1 cellular context compared by ENCODE assay signal in the genomic region with DNA sequence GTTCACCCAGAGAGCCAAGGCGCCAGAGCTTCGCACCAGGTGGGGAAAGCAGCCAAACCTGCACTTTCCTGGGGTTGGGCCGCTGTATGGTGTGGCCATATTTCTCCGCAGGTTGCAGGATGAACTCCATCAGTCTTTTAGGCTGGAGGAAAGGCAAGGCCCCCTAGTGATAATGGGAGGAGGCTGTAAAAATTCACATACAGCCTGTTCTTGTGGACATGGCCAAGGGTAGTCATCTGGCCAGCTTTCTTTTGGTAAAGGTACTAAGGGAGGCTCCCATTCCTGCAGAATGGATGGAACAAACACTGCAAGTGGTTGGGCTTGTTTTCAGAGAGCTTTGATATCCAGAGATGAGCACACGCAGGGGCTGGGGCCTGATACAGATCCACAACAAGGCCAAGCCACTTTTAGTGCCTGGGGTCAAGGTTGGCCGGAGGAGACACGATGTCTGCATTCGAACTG.
TF ChIP-seq lines count a peak whose summit lies in the region.

No MANE protein-coding gene starts in this region.

TF ChIP-seq in HepG2, 621 proteins besides CTCF, POLR2A, EP300 and RAD21 (continued from another document and continues in another):
- TF ChIP-seq, protein P1, sequence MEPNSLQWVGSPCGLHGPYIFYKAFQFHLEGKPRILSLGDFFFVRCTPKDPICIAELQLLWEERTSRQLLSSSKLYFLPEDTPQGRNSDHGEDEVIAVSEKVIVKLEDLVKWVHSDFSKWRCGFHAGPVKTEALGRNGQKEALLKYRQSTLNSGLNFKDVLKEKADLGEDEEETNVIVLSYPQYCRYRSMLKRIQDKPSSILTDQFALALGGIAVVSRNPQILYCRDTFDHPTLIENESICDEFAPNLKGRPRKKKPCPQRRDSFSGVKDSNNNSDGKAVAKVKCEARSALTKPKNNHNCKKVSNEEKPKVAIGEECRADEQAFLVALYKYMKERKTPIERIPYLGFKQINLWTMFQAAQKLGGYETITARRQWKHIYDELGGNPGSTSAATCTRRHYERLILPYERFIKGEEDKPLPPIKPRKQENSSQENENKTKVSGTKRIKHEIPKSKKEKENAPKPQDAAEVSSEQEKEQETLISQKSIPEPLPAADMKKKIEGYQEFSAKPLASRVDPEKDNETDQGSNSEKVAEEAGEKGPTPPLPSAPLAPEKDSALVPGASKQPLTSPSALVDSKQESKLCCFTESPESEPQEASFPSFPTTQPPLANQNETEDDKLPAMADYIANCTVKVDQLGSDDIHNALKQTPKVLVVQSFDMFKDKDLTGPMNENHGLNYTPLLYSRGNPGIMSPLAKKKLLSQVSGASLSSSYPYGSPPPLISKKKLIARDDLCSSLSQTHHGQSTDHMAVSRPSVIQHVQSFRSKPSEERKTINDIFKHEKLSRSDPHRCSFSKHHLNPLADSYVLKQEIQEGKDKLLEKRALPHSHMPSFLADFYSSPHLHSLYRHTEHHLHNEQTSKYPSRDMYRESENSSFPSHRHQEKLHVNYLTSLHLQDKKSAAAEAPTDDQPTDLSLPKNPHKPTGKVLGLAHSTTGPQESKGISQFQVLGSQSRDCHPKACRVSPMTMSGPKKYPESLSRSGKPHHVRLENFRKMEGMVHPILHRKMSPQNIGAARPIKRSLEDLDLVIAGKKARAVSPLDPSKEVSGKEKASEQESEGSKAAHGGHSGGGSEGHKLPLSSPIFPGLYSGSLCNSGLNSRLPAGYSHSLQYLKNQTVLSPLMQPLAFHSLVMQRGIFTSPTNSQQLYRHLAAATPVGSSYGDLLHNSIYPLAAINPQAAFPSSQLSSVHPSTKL (CRISPR knock-in tag; IDR thresholded peaks at IDR 0.05): peak; percentile 61
- TF ChIP-seq ZFY (CRISPR knock-in tag; IDR thresholded peaks at IDR 0.05) (peak; percentile 37; the same call in 1 of the 2 replicates), ZNF629 (CRISPR knock-in tag; conservative IDR thresholded peaks at IDR 0.05) (no peak), ZNF34 (CRISPR knock-in tag; IDR thresholded peaks at IDR 0.05; ENCODE audit: borderline replicate concordance) (no peak), U2AF1 (optimal IDR thresholded peaks at IDR 0.05; ENCODE audit: low read depth, low read length) (no peak), FOXO1 (CRISPR knock-in tag; IDR thresholded peaks at IDR 0.05) (peak; percentile 48; the same call in 1 of the 2 replicates), MTF2 (CRISPR knock-in tag; IDR thresholded peaks at IDR 0.05; ENCODE audit: borderline replicate concordance) (no peak), ZNF335 (CRISPR knock-in tag; IDR thresholded peaks at IDR 0.05) (no peak), MEIS2 (CRISPR knock-in tag; IDR thresholded peaks at IDR 0.05) (peak; percentile 22; the same call in 1 of the 2 replicates), FOXK1 (CRISPR knock-in tag; IDR thresholded peaks at IDR 0.05; ENCODE audit: borderline replicate concordance, low read depth) (no peak), SATB2 (CRISPR knock-in tag; IDR thresholded peaks at IDR 0.05) (no peak), ZNF775 (CRISPR knock-in tag; IDR thresholded peaks at IDR 0.05; ENCODE audit: borderline replicate concordance) (no peak), RAD51 (IDR thresholded peaks at IDR 0.05; ENCODE audit: borderline replicate concordance) (no peak), ZNF879 (CRISPR knock-in tag; IDR thresholded peaks at IDR 0.05) (no peak), SIX1 (CRISPR knock-in tag; IDR thresholded peaks at IDR 0.05; ENCODE audit: borderline replicate concordance) (no peak), FOXJ3 (CRISPR knock-in tag; IDR thresholded peaks at IDR 0.05; ENCODE audit: borderline replicate concordance) (no peak), CEBPG (CRISPR knock-in tag; IDR thresholded peaks at IDR 0.05) (0 out of 2 replicates have a peak, but pooled peaks have one; percentile 14), ARNT (IDR thresholded peaks at IDR 0.05) (no peak), ZNF570 (CRISPR knock-in tag; IDR thresholded peaks at IDR 0.05; ENCODE audit: borderline replicate concordance) (no peak), PLRG1 (conservative IDR thresholded peaks at IDR 0.05) (no peak), HDAC1 (CRISPR knock-in tag; IDR thresholded peaks at IDR 0.05) (no peak), REXO4 (CRISPR knock-in tag; IDR thresholded peaks at IDR 0.05; ENCODE audit: borderline replicate concordance) (no peak), AHR (CRISPR knock-in tag; IDR thresholded peaks at IDR 0.05) (no peak), ZBTB1 (CRISPR knock-in tag; IDR thresholded peaks at IDR 0.05; ENCODE audit: borderline replicate concordance) (no peak), HOXA9 (CRISPR knock-in tag; IDR thresholded peaks at IDR 0.05; ENCODE audit: borderline replicate concordance) (no peak), ZSCAN21 (CRISPR knock-in tag; IDR thresholded peaks at IDR 0.05; ENCODE audit: borderline replicate concordance) (no peak)
- TF ChIP-seq, protein P2, sequence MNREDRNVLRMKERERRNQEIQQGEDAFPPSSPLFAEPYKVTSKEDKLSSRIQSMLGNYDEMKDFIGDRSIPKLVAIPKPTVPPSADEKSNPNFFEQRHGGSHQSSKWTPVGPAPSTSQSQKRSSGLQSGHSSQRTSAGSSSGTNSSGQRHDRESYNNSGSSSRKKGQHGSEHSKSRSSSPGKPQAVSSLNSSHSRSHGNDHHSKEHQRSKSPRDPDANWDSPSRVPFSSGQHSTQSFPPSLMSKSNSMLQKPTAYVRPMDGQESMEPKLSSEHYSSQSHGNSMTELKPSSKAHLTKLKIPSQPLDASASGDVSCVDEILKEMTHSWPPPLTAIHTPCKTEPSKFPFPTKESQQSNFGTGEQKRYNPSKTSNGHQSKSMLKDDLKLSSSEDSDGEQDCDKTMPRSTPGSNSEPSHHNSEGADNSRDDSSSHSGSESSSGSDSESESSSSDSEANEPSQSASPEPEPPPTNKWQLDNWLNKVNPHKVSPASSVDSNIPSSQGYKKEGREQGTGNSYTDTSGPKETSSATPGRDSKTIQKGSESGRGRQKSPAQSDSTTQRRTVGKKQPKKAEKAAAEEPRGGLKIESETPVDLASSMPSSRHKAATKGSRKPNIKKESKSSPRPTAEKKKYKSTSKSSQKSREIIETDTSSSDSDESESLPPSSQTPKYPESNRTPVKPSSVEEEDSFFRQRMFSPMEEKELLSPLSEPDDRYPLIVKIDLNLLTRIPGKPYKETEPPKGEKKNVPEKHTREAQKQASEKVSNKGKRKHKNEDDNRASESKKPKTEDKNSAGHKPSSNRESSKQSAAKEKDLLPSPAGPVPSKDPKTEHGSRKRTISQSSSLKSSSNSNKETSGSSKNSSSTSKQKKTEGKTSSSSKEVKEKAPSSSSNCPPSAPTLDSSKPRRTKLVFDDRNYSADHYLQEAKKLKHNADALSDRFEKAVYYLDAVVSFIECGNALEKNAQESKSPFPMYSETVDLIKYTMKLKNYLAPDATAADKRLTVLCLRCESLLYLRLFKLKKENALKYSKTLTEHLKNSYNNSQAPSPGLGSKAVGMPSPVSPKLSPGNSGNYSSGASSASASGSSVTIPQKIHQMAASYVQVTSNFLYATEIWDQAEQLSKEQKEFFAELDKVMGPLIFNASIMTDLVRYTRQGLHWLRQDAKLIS (CRISPR knock-in tag; IDR thresholded peaks at IDR 0.05): no peak
- TF ChIP-seq, protein P3, sequence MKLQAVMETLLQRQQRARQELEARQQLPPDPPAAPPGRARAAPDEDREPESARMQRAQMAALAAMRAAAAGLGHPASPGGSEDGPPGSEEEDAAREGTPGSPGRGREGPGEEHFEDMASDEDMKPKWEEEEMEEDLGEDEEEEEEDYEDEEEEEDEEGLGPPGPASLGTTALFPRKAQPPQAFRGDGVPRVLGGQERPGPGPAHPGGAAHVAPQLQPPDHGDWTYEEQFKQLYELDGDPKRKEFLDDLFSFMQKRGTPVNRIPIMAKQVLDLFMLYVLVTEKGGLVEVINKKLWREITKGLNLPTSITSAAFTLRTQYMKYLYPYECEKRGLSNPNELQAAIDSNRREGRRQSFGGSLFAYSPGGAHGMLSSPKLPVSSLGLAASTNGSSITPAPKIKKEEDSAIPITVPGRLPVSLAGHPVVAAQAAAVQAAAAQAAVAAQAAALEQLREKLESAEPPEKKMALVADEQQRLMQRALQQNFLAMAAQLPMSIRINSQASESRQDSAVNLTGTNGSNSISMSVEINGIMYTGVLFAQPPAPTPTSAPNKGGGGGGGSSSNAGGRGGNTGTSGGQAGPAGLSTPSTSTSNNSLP (IDR thresholded peaks at IDR 0.05; ENCODE audit: low read depth, low read length): 0 out of 2 replicates have a peak, but pooled peaks have one; percentile 22
- TF ChIP-seq, protein P4, sequence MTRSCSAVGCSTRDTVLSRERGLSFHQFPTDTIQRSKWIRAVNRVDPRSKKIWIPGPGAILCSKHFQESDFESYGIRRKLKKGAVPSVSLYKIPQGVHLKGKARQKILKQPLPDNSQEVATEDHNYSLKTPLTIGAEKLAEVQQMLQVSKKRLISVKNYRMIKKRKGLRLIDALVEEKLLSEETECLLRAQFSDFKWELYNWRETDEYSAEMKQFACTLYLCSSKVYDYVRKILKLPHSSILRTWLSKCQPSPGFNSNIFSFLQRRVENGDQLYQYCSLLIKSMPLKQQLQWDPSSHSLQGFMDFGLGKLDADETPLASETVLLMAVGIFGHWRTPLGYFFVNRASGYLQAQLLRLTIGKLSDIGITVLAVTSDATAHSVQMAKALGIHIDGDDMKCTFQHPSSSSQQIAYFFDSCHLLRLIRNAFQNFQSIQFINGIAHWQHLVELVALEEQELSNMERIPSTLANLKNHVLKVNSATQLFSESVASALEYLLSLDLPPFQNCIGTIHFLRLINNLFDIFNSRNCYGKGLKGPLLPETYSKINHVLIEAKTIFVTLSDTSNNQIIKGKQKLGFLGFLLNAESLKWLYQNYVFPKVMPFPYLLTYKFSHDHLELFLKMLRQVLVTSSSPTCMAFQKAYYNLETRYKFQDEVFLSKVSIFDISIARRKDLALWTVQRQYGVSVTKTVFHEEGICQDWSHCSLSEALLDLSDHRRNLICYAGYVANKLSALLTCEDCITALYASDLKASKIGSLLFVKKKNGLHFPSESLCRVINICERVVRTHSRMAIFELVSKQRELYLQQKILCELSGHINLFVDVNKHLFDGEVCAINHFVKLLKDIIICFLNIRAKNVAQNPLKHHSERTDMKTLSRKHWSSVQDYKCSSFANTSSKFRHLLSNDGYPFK (CRISPR knock-in tag; IDR thresholded peaks at IDR 0.05; ENCODE audit: borderline replicate concordance): no peak
- TF ChIP-seq, protein P5, sequence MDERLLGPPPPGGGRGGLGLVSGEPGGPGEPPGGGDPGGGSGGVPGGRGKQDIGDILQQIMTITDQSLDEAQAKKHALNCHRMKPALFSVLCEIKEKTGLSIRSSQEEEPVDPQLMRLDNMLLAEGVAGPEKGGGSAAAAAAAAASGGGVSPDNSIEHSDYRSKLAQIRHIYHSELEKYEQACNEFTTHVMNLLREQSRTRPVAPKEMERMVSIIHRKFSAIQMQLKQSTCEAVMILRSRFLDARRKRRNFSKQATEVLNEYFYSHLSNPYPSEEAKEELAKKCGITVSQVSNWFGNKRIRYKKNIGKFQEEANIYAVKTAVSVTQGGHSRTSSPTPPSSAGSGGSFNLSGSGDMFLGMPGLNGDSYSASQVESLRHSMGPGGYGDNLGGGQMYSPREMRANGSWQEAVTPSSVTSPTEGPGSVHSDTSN (CRISPR knock-in tag; IDR thresholded peaks at IDR 0.05): no peak
- TF ChIP-seq, protein P6, sequence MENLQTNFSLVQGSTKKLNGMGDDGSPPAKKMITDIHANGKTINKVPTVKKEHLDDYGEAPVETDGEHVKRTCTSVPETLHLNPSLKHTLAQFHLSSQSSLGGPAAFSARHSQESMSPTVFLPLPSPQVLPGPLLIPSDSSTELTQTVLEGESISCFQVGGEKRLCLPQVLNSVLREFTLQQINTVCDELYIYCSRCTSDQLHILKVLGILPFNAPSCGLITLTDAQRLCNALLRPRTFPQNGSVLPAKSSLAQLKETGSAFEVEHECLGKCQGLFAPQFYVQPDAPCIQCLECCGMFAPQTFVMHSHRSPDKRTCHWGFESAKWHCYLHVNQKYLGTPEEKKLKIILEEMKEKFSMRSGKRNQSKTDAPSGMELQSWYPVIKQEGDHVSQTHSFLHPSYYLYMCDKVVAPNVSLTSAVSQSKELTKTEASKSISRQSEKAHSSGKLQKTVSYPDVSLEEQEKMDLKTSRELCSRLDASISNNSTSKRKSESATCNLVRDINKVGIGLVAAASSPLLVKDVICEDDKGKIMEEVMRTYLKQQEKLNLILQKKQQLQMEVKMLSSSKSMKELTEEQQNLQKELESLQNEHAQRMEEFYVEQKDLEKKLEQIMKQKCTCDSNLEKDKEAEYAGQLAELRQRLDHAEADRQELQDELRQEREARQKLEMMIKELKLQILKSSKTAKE (CRISPR knock-in tag; IDR thresholded peaks at IDR 0.05; ENCODE audit: borderline replicate concordance): peak; percentile 29; the same call in 1 of the 2 replicates
- TF ChIP-seq, protein P7, sequence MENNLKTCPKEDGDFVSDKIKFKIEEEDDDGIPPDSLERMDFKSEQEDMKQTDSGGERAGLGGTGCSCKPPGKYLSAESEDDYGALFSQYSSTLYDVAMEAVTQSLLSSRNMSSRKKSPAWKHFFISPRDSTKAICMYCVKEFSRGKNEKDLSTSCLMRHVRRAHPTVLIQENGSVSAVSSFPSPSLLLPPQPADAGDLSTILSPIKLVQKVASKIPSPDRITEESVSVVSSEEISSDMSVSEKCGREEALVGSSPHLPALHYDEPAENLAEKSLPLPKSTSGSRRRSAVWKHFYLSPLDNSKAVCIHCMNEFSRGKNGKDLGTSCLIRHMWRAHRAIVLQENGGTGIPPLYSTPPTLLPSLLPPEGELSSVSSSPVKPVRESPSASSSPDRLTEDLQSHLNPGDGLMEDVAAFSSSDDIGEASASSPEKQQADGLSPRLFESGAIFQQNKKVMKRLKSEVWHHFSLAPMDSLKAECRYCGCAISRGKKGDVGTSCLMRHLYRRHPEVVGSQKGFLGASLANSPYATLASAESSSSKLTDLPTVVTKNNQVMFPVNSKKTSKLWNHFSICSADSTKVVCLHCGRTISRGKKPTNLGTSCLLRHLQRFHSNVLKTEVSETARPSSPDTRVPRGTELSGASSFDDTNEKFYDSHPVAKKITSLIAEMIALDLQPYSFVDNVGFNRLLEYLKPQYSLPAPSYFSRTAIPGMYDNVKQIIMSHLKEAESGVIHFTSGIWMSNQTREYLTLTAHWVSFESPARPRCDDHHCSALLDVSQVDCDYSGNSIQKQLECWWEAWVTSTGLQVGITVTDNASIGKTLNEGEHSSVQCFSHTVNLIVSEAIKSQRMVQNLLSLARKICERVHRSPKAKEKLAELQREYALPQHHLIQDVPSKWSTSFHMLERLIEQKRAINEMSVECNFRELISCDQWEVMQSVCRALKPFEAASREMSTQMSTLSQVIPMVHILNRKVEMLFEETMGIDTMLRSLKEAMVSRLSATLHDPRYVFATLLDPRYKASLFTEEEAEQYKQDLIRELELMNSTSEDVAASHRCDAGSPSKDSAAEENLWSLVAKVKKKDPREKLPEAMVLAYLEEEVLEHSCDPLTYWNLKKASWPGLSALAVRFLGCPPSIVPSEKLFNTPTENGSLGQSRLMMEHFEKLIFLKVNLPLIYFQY (CRISPR knock-in tag; IDR thresholded peaks at IDR 0.05; ENCODE audit: borderline replicate concordance): no peak
- TF ChIP-seq, protein P8, sequence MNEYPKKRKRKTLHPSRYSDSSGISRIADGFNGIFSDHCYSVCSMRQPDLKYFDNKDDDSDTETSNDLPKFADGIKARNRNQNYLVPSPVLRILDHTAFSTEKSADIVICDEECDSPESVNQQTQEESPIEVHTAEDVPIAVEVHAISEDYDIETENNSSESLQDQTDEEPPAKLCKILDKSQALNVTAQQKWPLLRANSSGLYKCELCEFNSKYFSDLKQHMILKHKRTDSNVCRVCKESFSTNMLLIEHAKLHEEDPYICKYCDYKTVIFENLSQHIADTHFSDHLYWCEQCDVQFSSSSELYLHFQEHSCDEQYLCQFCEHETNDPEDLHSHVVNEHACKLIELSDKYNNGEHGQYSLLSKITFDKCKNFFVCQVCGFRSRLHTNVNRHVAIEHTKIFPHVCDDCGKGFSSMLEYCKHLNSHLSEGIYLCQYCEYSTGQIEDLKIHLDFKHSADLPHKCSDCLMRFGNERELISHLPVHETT (CRISPR knock-in tag; conservative IDR thresholded peaks at IDR 0.05): no peak
